In the genomic region with DNA sequence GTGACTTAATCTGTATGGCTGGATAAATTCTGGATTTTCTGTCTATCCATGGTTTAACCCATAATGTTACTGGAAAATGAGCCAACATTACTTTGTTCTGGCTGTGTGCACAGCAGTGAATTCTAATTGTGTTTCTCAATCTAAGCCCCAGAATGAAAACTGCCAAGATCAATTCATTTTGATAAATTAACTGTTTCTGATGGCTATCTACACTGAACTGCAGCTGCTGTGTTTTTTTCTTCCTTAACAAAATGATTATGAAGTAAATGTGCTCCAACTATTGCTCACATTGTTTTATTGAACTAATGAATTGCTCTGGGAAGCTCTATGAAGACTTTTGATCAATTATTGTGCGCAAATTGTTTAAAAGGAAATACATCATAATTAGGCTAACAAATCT, we compare ENCODE assay signal across 23 cellular contexts. TPM values are rescaled to one million over a fixed set of nuclear protein-coding genes. Genes with fewer than 3 reads are reported as not detected.
DNase-seq lines count a peak whose midpoint lies in the region; ATAC-seq and TF ChIP-seq lines count a peak whose summit lies in the region.
"Had no signal": no experiment of that assay in that cellular context is flagged by ENCODE, and none has a peak within 500 bp of the region (broad histone marks: within the 10 kb centered on the region; RNA-seq: fewer than 3 reads in every experiment).

No MANE protein-coding gene starts in this region.

- H3K4me3 Mint-ChIP-seq in nephron, result no peak overlapping the region
- no peak overlapping the region for H3K4me3 Mint-ChIP-seq in activated T-helper 17 cell treated with anti-CD3 and anti-CD28 coated beads, Interleukin-2, amount 50 U/mL, for 72 hours

- H3K36me3 Mint-ChIP-seq in nephron (ENCODE audit: low read depth), result no peaks in the 10 kb centered on the region
- H3K36me3 Mint-ChIP-seq in activated T-helper 17 cell treated with anti-CD3 and anti-CD28 coated beads, Interleukin-2, amount 50 U/mL, for 72 hours (ENCODE audit: low read depth), result no peaks in the 10 kb centered on the region

- H3K9me3 ChIP-seq in SJCRH30 (replicated peaks), result no peaks in the 10 kb centered on the region
- H3K9me3 ChIP-seq in subcutaneous abdominal adipose tissue (ENCODE audit: control insufficient read depth in 5 of 5, low read length in 5 of 5), result no peaks in the 10 kb centered on the region
- H3K9me3 ChIP-seq: BE2C had no signal

- H3K27ac Mint-ChIP-seq in nephron, result peak overlapping the region; percentile 63 to 69 (median 66)
- H3K27ac Mint-ChIP-seq in activated T-helper 17 cell treated with anti-CD3 and anti-CD28 coated beads, Interleukin-2, amount 50 U/mL, for 72 hours, result no peak overlapping the region

- no peaks in the 10 kb centered on the region for H3K9me3 Mint-ChIP-seq in nephron
- H3K9me3 Mint-ChIP-seq in activated T-helper 17 cell treated with anti-CD3 and anti-CD28 coated beads, Interleukin-2, amount 50 U/mL, for 72 hours, result no peaks in the 10 kb centered on the region

- no peak for DNase-seq in SJCRH30
- DNase-seq in anterior cingulate cortex (lab: John Stamatoyannopoulos, UW), result no peak
- no peak for DNase-seq in NCI-H2029 (lab: John Stamatoyannopoulos, UW)
- DNase-seq: DMS53, EL, KBM-7, NCI-H1092 treated with DMSO at 0.1 percent for 48 hours, NCI-H1436 treated with DMSO at 0.1 percent for 48 hours, NCI-H1930, NCI-H226, NCI-H510A treated with DMSO at 0.1 percent for 48 hours, NCI-H748 treated with DMSO at 0.1 percent for 48 hours, SIG-M5 had no signal

- peaks cover 48% of the 10 kb centered on the region for H3K4me1 Mint-ChIP-seq in nephron
- H3K4me1 Mint-ChIP-seq in activated T-helper 17 cell treated with anti-CD3 and anti-CD28 coated beads, Interleukin-2, amount 50 U/mL, for 72 hours, result no peaks in the 10 kb centered on the region

- TF ChIP-seq CTCF in nephron (IDR thresholded peaks at IDR 0.05; ENCODE audit: unreplicated experiment in 3 of 3), result no peak

- H3K36me3 ChIP-seq in SJCRH30, result no peaks in the 10 kb centered on the region
- H3K36me3 ChIP-seq in subcutaneous abdominal adipose tissue (ENCODE audit: control insufficient read depth in 5 of 5, insufficient read depth in 5 of 5, low read length in 5 of 5), result no peaks in the 10 kb centered on the region
- H3K36me3 ChIP-seq: BE2C had no signal

- H3K9ac ChIP-seq in subcutaneous abdominal adipose tissue (ENCODE audit: low read length in 5 of 5), result no peak overlapping the region

- H3K27ac ChIP-seq in SJCRH30 (peak overlapping the region; percentile 96), cingulate gyrus (ENCODE audit: low read depth, low read length) (peak overlapping the region; percentile 92), subcutaneous abdominal adipose tissue (ENCODE audit: low read depth, low read length) (peak overlapping the region; percentile 7)

- H3K27me3 Mint-ChIP-seq in nephron (ENCODE audit: low read depth), result no peaks in the 10 kb centered on the region
- H3K27me3 Mint-ChIP-seq in activated T-helper 17 cell treated with anti-CD3 and anti-CD28 coated beads, Interleukin-2, amount 50 U/mL, for 72 hours, result peaks cover under 1% of the 10 kb centered on the region

- ATAC-seq in HG03571 (IDR thresholded peaks at IDR 0.05; ENCODE audit: unreplicated experiment), result no peak
- ATAC-seq in activated T-helper 17 cell treated with anti-CD3 and anti-CD28 coated beads, Interleukin-2, amount 50 U/mL, for 72 hours (replicated peaks), result no peak
- ATAC-seq: Panc1 had no signal

- no peaks in the 10 kb centered on the region for H3K27me3 ChIP-seq in SJCRH30
- H3K27me3 ChIP-seq in subcutaneous abdominal adipose tissue (ENCODE audit: control insufficient read depth in 5 of 5, insufficient read depth in 4 of 5, low read length in 5 of 5), result peaks cover 0 to 4% (median 0%) of the 10 kb centered on the region in 5 donors
- H3K27me3 ChIP-seq: BE2C had no signal

- H3K4me1 ChIP-seq in SJCRH30 (peaks cover 56% of the 10 kb centered on the region), subcutaneous abdominal adipose tissue (ENCODE audit: control insufficient read depth in 5 of 5, insufficient read depth in 5 of 5, low read length in 5 of 5) (peaks cover 0 to 23% (median 13%) of the 10 kb centered on the region in 5 donors)

- H3K4me3 ChIP-seq in SJCRH30 (no peak overlapping the region), subcutaneous abdominal adipose tissue (ENCODE audit: low read depth in 1 of 5, low read length in 5 of 5) (no peak overlapping the region)

RNA-seq across cellular contexts. Expression of gene CPB1, which starts 35.7 kb away (rescaled TPM):
- total RNA-seq in SJCRH30 (2014; rRNA removed; shearing (Covaris generic)), result not detected in 2 replicates
- total RNA-seq in activated T-helper 17 cell treated with anti-CD3 and anti-CD28 coated beads, Interleukin-2, amount 50 U/mL, for 72 hours, result not detected
- total RNA-seq: A673, H4, HT1080 had no signal

Comparison
In these comparisons a context has a peak if more than half of its experiments do, and no peak if none do; other contexts are left out.
1. H3K27ac ChIP-seq: peak in every context shown above with its lines; median percentile 96 in SJCRH30; 92 in cingulate gyrus; 7 in subcutaneous abdominal adipose tissue.